29 cellular contexts compared by ENCODE assay signal in the genomic region with DNA sequence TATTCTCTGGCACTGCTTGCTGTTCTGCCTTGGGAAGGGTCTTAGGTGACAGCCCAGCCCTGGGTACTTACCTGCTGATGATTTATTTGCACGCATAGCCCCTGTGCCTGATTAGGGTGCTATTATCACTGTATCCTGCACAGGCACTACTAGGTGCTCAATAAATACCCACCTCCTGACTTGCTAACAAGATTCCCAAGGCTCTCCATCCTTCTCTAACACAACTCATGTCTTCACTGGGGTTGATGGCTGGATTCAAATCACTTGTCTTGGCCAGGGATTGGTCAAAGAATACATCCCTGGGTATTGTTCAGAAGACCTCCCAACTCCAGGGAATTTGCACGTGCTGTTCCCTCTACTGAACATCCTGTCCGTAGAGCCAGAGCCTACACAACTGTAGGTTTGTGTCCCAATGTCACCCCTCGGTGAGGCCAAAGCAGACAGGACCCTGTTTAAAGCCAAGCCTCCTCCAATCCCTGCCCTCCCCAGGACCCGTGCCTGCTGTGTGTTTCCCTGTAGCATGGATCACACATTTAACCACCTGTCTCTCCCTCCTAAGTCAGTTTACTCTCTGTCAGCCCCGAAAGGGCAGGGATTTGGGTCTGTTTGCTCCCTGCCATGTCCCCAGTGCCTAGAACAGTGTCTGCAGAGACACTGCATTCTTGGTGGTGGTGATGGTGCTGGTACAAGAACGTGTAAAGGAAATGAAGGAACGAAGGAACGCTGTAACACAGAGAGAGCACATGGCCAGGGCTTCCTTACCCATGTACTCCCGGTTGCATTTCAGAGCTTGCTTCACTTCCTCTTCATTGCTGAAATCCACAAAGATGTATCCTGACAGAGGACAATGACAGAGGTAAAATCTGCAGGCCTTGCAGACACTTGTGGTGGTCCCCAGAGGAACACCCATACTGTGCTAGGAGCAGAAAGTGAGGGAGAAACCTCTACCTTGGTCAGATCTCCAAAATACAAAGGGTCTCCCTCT.
"Had no signal": no experiment of that assay in that cellular context is flagged by ENCODE, and none has a peak within 500 bp of the region (broad histone marks: within the 10 kb centered on the region; RNA-seq: fewer than 3 reads in every experiment).

No MANE protein-coding gene starts in this region.

- DNase-seq: activated CD4-positive, alpha-beta T cell treated with anti-CD3 and anti-CD28 coated beads for 36 hours; activated CD4-positive, CD25-positive, alpha-beta regulatory T cell; activated CD8-positive, alpha-beta memory T cell treated with anti-CD3 and anti-CD28 coated beads, Interleukin-2, amount 10 ng/mL, durations not matched to agents 7 days and 5 days; activated CD8-positive, alpha-beta T cell treated with anti-CD3 and anti-CD28 coated beads, Interleukin-2, amount 10 ng/mL, durations not matched to agents 7 days and 5 days; activated effector memory CD4-positive, alpha-beta T cell treated with anti-CD3 and anti-CD28 coated beads, Interleukin-2, amount 50 U/mL, for 16 hours; activated naive CD4-positive, alpha-beta T cell treated with anti-CD3 and anti-CD28 coated beads for 36 hours; amniotic stem cell; brain microvascular endothelial cell; caudate nucleus; cortex of kidney; foreskin fibroblast; head of caudate nucleus; hippocampal formation; mesendoderm; mucosa of descending colon; nephron progenitor cell; ovary; right lobe of liver; stimulated activated CD4-positive, alpha-beta T cell treated with anti-CD3 and anti-CD28 coated beads, Interleukin-2, amount 100 ng/mL, for 48 hours; stimulated activated naive CD8-positive, alpha-beta T cell treated with anti-CD3 and anti-CD28 coated beads, Interleukin-15, Interleukin-2, amounts not matched to agents 100 U/mL and 50 U/mL, for 24 hours; testis; transverse colon had no signal

- H3K4me3 ChIP-seq: lung, mucosa of descending colon, ovary, right lobe of liver, testis, transverse colon had no signal

- H3K27ac Mint-ChIP-seq: activated CD4-positive, alpha-beta T cell treated with anti-CD3 and anti-CD28 coated beads for 36 hours; activated CD8-positive, alpha-beta memory T cell treated with anti-CD3 and anti-CD28 coated beads, Interleukin-2, amount 10 ng/mL, durations not matched to agents 7 days and 5 days; activated naive CD4-positive, alpha-beta T cell treated with anti-CD3 and anti-CD28 coated beads for 36 hours; nephron progenitor cell; T-helper 2 cell treated with Interferon-gamma antibody and Interleukin-4, amounts not matched to agents 5 μg/mL and 100 μg/mL, for 36 hours had no signal

- H3K4me1 Mint-ChIP-seq: activated CD4-positive, alpha-beta T cell treated with anti-CD3 and anti-CD28 coated beads for 36 hours; nephron progenitor cell had no signal

- H3K27ac ChIP-seq: brain microvascular endothelial cell, neutrophil, ovary, right lobe of liver, testis, transverse colon had no signal

- H3K4me3 Mint-ChIP-seq: activated CD4-positive, alpha-beta T cell treated with anti-CD3 and anti-CD28 coated beads for 36 hours; activated CD8-positive, alpha-beta memory T cell treated with anti-CD3 and anti-CD28 coated beads, Interleukin-2, amount 10 ng/mL, durations not matched to agents 7 days and 5 days; activated CD8-positive, alpha-beta T cell treated with anti-CD3 and anti-CD28 coated beads, Interleukin-2, amount 10 ng/mL, durations not matched to agents 7 days and 5 days; activated naive CD4-positive, alpha-beta T cell treated with anti-CD3 and anti-CD28 coated beads for 36 hours; nephron progenitor cell; T-helper 2 cell treated with Interferon-gamma antibody and Interleukin-4, amounts not matched to agents 5 μg/mL and 100 μg/mL, for 36 hours had no signal

- H3K9me3 ChIP-seq: mucosa of descending colon, neutrophil, ovary, right lobe of liver, testis, transverse colon had no signal

- H3K4me1 ChIP-seq: right lobe of liver, testis, transverse colon had no signal

- H3K27me3 ChIP-seq: brain microvascular endothelial cell, neutrophil, ovary, right lobe of liver, testis, transverse colon had no signal

- H3K27me3 Mint-ChIP-seq: activated CD4-positive, alpha-beta T cell treated with anti-CD3 and anti-CD28 coated beads for 36 hours; activated CD8-positive, alpha-beta memory T cell treated with anti-CD3 and anti-CD28 coated beads, Interleukin-2, amount 10 ng/mL, durations not matched to agents 7 days and 5 days; progenitor cell of endocrine pancreas had no signal

- H3K9me3 Mint-ChIP-seq: activated naive CD4-positive, alpha-beta T cell treated with anti-CD3 and anti-CD28 coated beads for 36 hours; nephron progenitor cell; T-helper 2 cell treated with Interferon-gamma antibody and Interleukin-4, amounts not matched to agents 5 μg/mL and 100 μg/mL, for 36 hours had no signal

- FAIRE-seq: astrocyte, endothelial cell of umbilical vein, urothelium cell line had no signal

- H3K36me3 ChIP-seq: ovary had no signal
